ENCODE assay signal across 9 cellular contexts in genomic region chr14:100692859-100693558, GRCh38. TPM values are rescaled to one million over a fixed set of nuclear protein-coding genes. Genes with fewer than 3 reads are reported as not detected.
DNase-seq lines count a peak whose midpoint lies in the region; ATAC-seq and TF ChIP-seq lines count a peak whose summit lies in the region.
"Had no signal": no experiment of that assay in that cellular context is flagged by ENCODE, and none has a peak within 500 bp of the region (broad histone marks: within the 10 kb centered on the region; RNA-seq: fewer than 3 reads in every experiment).

No MANE protein-coding gene starts in this region.

- no peak for ATAC-seq in gastrocnemius medialis
- ATAC-seq: gastroesophageal sphincter had no signal

- no peak overlapping the region for H3K27ac ChIP-seq in gastrocnemius medialis
- H3K27ac ChIP-seq: gastroesophageal sphincter had no signal

- no peaks in the 10 kb centered on the region for H3K4me1 ChIP-seq in gastrocnemius medialis
- H3K4me1 ChIP-seq: gastroesophageal sphincter had no signal

- DNase-seq in Caki2 (ENCODE audit: low read depth) (peak; percentile 72), NCI-H187 treated with DMSO at 0.1 percent for 48 hours (lab: John Stamatoyannopoulos, UW) (peak; percentile 25), astrocyte of the cerebellum (ENCODE audit: low read depth) (peak; percentile 52), lung microvascular endothelial cell (ENCODE audit: low read depth in 2 of 2) (peak; percentile 83 to 91), D341Med (ENCODE audit: low spot score) (no peak), gastrocnemius medialis (no peak), NCI-H524 treated with DMSO at 0.1 percent for 48 hours (lab: John Stamatoyannopoulos, UW) (no peak), NCI-H1694 (lab: John Stamatoyannopoulos, UW) (no peak)

- in situ Hi-C loops in Caki2 (cut with HindIII; ENCODE audit: low pct_unique_long_range_greater_than_20kb, low sequenced_read_pairs) (no loop called here), astrocyte of the cerebellum (cut with HindIII; ENCODE audit: low sequenced_read_pairs) (no loop called here), gastrocnemius medialis (cut with MboI; ENCODE audit: low sequenced_read_pairs in 4 of 4) (no loop called here)

- TF ChIP-seq CTCF in astrocyte of the cerebellum (IDR thresholded peaks at IDR 0.05; ENCODE audit: low read depth, low read length, missing control alignments) (no peak), gastrocnemius medialis (IDR thresholded peaks at IDR 0.05 in 4 of 5, conservative IDR thresholded peaks at IDR 0.05 in 1 of 5) (no peak)

- intact Hi-C loops in gastrocnemius medialis (cut with DNase I; ENCODE audit: low total_unique reads) = no loop called here

- no peak for TF ChIP-seq POLR2A in gastrocnemius medialis (IDR thresholded peaks at IDR 0.05)

- no peak overlapping the region for H3K4me3 ChIP-seq in astrocyte of the cerebellum (ENCODE audit: low read depth, low read length)
- no peak overlapping the region for H3K4me3 ChIP-seq in gastrocnemius medialis
- H3K4me3 ChIP-seq: gastroesophageal sphincter had no signal

- no peaks in the 10 kb centered on the region for H3K9me3 ChIP-seq in gastrocnemius medialis
- H3K9me3 ChIP-seq: gastroesophageal sphincter had no signal

- peaks cover 0 to 7% (median 7%) of the 10 kb centered on the region in 3 donors for H3K27me3 ChIP-seq in gastrocnemius medialis

- H3K36me3 ChIP-seq in gastrocnemius medialis = no peaks in the 10 kb centered on the region
- H3K36me3 ChIP-seq: gastroesophageal sphincter had no signal

RNA-seq across cellular contexts. Expression of gene DLK1, which starts 33.7 kb away (rescaled TPM):
- total RNA-seq in Caki2 (2014; rRNA removed; shearing (Covaris generic); ENCODE audit: low replicate concordance) = not detected in 2 replicates
- total RNA-seq in lung microvascular endothelial cell (not detected in 2 replicates), gastrocnemius medialis (1 to 10 TPM in 3 of 4 donors, under 1 TPM in 1; 0.53 to 5.1 (median 3.5) TPM)
- total RNA-seq: gastroesophageal sphincter had no signal

Comparison
In these comparisons a context has a peak if more than half of its experiments do, and no peak if none do; other contexts are left out.
1. DNase-seq: peak in Caki2 (single experiment), NCI-H187 treated with DMSO at 0.1 percent for 48 hours (single experiment), astrocyte of the cerebellum (single experiment) and lung microvascular endothelial cell (2 of 2); none in D341Med (single experiment), gastrocnemius medialis (0 of 2), NCI-H524 treated with DMSO at 0.1 percent for 48 hours (single experiment) and NCI-H1694 (single experiment).